In the genomic region with DNA sequence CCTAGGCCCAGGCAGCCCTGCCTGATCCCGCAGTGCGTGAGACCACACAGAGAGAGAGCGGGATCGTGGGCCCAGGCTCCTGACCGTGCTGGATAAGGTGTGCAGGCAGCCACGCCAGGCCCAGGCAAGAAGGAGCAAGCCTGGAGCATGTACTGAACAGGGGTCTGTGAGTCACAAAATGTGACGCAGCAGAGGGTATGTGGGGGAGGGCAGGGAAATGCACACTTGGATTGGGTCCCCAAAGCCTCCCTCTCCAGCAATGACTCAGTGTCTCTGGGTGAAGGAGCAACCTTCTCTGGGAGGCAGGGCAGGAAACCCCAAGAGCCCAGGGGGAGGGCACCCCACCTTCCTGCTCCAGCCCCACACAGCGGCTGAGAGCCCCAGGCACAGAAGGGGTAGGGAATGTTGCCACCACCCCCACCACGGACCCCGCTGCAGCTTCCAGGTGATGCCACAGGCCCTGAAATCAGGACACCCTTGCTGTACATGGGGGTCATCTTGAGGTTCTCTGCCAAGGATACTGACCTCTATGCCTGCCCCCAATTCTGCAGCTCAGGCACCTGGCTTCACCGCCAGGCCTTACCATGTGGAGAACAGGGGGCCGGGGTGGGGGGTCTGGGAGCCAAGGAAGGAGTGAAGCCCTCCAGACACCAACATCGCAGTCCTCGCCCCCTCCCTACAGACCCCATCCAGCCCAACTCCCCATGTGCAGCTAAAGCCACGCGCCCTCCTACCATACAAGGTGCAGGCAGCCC, we compare ENCODE assay signal across 8 cellular contexts. TPM values are rescaled to one million over a fixed set of nuclear protein-coding genes. Genes with fewer than 3 reads are reported as not detected.
DNase-seq lines count a peak whose midpoint lies in the region; ATAC-seq and TF ChIP-seq lines count a peak whose summit lies in the region.

No MANE protein-coding gene starts in this region.

- intact Hi-C loops in heart left ventricle (cut with DNase I): loop anchor here in 3 of 10 donors (2.0 to 10.0 kb wide), 2 partner anchors 59 to 63 kb away; no protein-coding TSS in a partner anchor

- H3K27ac ChIP-seq in heart left ventricle: peak overlapping the region in 10 of 12 donors; percentile 70 to 97 (median 90)

- no peak for TF ChIP-seq CTCF in heart left ventricle (IDR thresholded peaks at IDR 0.05)

- peak overlapping the region in 10 of 12 donors; percentile 39 to 87 (median 66) for H3K4me3 ChIP-seq in heart left ventricle

- H3K27me3 ChIP-seq in heart left ventricle: peaks cover 0 to 32% (median 4%) of the 10 kb centered on the region in 9 donors

- ATAC-seq in activated naive CD4-positive, alpha-beta T cell treated with anti-CD3 and anti-CD28 coated beads, Interleukin-2, amount 50 U/mL, for 72 hours: peak; percentile 2 to 57
- peak in 1 of 4 donors; percentile 3 for ATAC-seq in heart left ventricle
- no peak for ATAC-seq in GM21526 (IDR thresholded peaks at IDR 0.05; ENCODE audit: low FRiP score, unreplicated experiment)

- H3K36me3 ChIP-seq in heart left ventricle: no peaks in the 10 kb centered on the region

- H3K27ac Mint-ChIP-seq in activated naive CD4-positive, alpha-beta T cell treated with anti-CD3 and anti-CD28 coated beads, Interleukin-2, amount 50 U/mL, for 72 hours: peak overlapping the region in 1 of 2 donors; percentile 78

- H3K9me3 Mint-ChIP-seq in activated naive CD4-positive, alpha-beta T cell treated with anti-CD3 and anti-CD28 coated beads, Interleukin-2, amount 50 U/mL, for 72 hours: no peaks in the 10 kb centered on the region

- H3K36me3 Mint-ChIP-seq in activated naive CD4-positive, alpha-beta T cell treated with anti-CD3 and anti-CD28 coated beads, Interleukin-2, amount 50 U/mL, for 72 hours: no peaks in the 10 kb centered on the region

- DNase-seq in A172 (ENCODE audit: low spot score) (peak; percentile 99), HT1080 (ENCODE audit: low read depth) (peak; percentile 96), heart left ventricle (peak in 3 of 5 donors; percentile 20 to 69 (median 26)), putamen (ENCODE audit: low spot score) (peak; percentile 71), NCI-H345 treated with DMSO at 0.1 percent for 48 hours (lab: John Stamatoyannopoulos, UW; ENCODE audit: unreplicated experiment) (no peak), NCI-H2029 (lab: John Stamatoyannopoulos, UW) (no peak)
- peak in 1 of 2 donors; percentile 65 for DNase-seq in activated naive CD4-positive, alpha-beta T cell treated with anti-CD3 and anti-CD28 coated beads, Interleukin-2, amount 50 U/mL, for 72 hours (ENCODE audit: low spot score in 2 of 2)

- 79 to 87% (median 83%) methylated on average over 14 to 16 of the region's 16 CpGs for WGBS in heart left ventricle, 4 donors

- H3K4me1 ChIP-seq in heart left ventricle: peaks cover 0 to 41% (median 23%) of the 10 kb centered on the region in 12 donors

- no peak for TF ChIP-seq POLR2A in heart left ventricle (IDR thresholded peaks at IDR 0.05)

- H3K9me3 ChIP-seq in heart left ventricle: no peaks in the 10 kb centered on the region

RNA-seq across cellular contexts. Expression of gene GPC1, which starts 1.3 kb away (rescaled TPM):
- total RNA-seq in A172 (2014; rRNA removed; shearing (Covaris generic)): 182 and 198 TPM in 2 replicates
- total RNA-seq in HT1080 (2014; rRNA removed; shearing (Covaris generic)): 49.0 and 54.4 TPM in 2 replicates
- polyA plus RNA-seq in HT1080 (2015; cell fraction: cytosol; rRNA removed): 126 and 143 TPM in 2 replicates
- 201 and 215 TPM in 2 replicates for polyA plus RNA-seq in HT1080 (2015; cell fraction: nucleus; rRNA removed)
- 1 to 10 TPM; 1.6 to 5.5 TPM for total RNA-seq in activated naive CD4-positive, alpha-beta T cell treated with anti-CD3 and anti-CD28 coated beads, Interleukin-2, amount 50 U/mL, for 72 hours
- total RNA-seq in heart left ventricle: 100 to 1,000 TPM; 131 to 316 (median 193) TPM
- 100 to 1,000 TPM; 134 to 209 TPM for polyA plus RNA-seq in heart left ventricle

Comparison
In these comparisons a context has a peak if more than half of its experiments do, and no peak if none do; other contexts are left out.
1. DNase-seq: peak in A172 (single experiment), HT1080 (single experiment), heart left ventricle (3 of 5) and putamen (single experiment); none in NCI-H345 treated with DMSO at 0.1 percent for 48 hours (single experiment) and NCI-H2029 (single experiment).